Comparison of ENCODE assay signal across 16 cellular contexts in the genomic region with DNA sequence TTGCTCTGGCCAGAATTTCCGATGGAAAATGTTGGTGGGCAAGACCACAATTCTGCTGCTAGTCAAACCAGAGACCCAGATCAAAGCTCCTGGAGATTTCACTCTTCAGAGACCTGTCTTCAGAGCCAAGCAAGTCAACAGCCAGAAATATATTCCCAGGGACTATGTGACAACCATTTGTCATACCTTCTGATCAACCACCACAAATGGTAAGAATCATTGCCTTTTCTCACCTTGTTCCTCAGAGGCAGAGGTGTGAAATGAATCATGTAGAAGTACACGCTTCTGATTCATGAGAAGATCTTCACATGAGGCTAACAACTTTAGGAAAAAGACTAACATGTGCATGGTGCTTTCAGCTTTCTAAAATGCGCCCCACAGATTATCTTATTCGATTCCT.
"Had no signal": no experiment of that assay in that cellular context is flagged by ENCODE, and none has a peak within 500 bp of the region (broad histone marks: within the 10 kb centered on the region; RNA-seq: fewer than 3 reads in every experiment).

No MANE protein-coding gene starts in this region.

- H3K27ac Mint-ChIP-seq: activated B cell treated with CpG ODN at 0.5 μM for 24 hours; T-helper 2 cell treated with Interferon-gamma antibody and Interleukin-4, amounts not matched to agents 5 μg/mL and 100 μg/mL, for 36 hours had no signal

- H2AFZ ChIP-seq: parathyroid adenoma had no signal

- H3K27me3 ChIP-seq: gastrocnemius medialis, heart right ventricle, neutrophil, sigmoid colon, spleen had no signal

- H3K4me3 ChIP-seq: gastrocnemius medialis, heart right ventricle, sigmoid colon, spleen had no signal

- H3K27me3 Mint-ChIP-seq: activated B cell treated with CpG ODN at 0.5 μM for 24 hours, naive B cell had no signal

- H3K27ac ChIP-seq: epithelial cell of prostate, gastrocnemius medialis, heart right ventricle, neutrophil, parathyroid adenoma, sigmoid colon, spleen had no signal

- H3K4me3 Mint-ChIP-seq: activated B cell treated with CpG ODN at 0.5 μM for 24 hours; naive B cell; T-helper 2 cell treated with Interferon-gamma antibody and Interleukin-4, amounts not matched to agents 5 μg/mL and 100 μg/mL, for 36 hours had no signal

- H3K9me3 Mint-ChIP-seq: activated B cell treated with CpG ODN at 0.5 μM for 24 hours; naive B cell; T-helper 2 cell treated with Interferon-gamma antibody and Interleukin-4, amounts not matched to agents 5 μg/mL and 100 μg/mL, for 36 hours had no signal

- H3K79me2 ChIP-seq: parathyroid adenoma had no signal

- H3K9ac ChIP-seq: parathyroid adenoma had no signal

- H3K9me3 ChIP-seq: gastrocnemius medialis, heart right ventricle, neutrophil, sigmoid colon, spleen had no signal

- H3K36me3 ChIP-seq: gastrocnemius medialis, sigmoid colon had no signal

- DNase-seq: activated B cell treated with CpG ODN at 0.5 μM for 24 hours; activated CD4-positive, alpha-beta T cell treated with anti-CD3 and anti-CD28 coated beads, Interleukin-2, amount 50 U/mL, for 48 hours; activated CD8-positive, alpha-beta memory T cell treated with anti-CD3 and anti-CD28 coated beads, Interleukin-2, amount 50 U/mL, for 4 hours; activated effector memory CD4-positive, alpha-beta T cell treated with anti-CD3 and anti-CD28 coated beads, Interleukin-2, amount 50 U/mL, for 16 hours; dermis blood vessel endothelial cell; gastrocnemius medialis; heart right ventricle; left colon; naive B cell; sigmoid colon; spleen; SW 1271 had no signal

- H3K4me1 ChIP-seq: gastrocnemius medialis, heart right ventricle, parathyroid adenoma, sigmoid colon, spleen had no signal

- ATAC-seq: gastrocnemius medialis, heart right ventricle, left colon had no signal
